In the genomic region with DNA sequence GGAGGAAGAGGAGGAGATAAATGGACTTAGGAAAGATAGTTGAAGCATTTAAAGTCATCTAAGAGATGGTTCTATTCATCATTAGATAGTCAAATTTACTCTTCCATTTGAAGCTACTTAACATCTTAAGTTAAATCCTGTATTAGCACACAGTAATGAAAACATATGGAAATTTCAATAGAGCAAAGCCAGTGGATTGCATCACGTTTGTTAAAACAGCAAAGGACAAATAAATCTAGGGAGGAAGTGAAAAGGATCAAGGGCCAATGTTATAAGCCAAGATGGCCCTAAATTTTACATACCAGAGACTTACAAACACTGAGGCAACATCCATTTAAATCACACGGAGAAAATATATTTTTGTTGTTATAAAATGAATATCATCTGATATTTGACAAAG, we compare ENCODE assay signal across 1 cellular context.
TF ChIP-seq lines count a peak whose summit lies in the region.

No MANE protein-coding gene starts in this region.

TF ChIP-seq in GM23338, 12 proteins besides CTCF, POLR2A, EP300 and RAD21 (continued from another document):
- TF ChIP-seq REST (IDR thresholded peaks at IDR 0.05; ENCODE audit: unreplicated experiment) (no peak), CREB1 (CRISPR knock-in tag; IDR thresholded peaks at IDR 0.05; ENCODE audit: low read depth) (no peak)
